In genomic region chr17:36824678-36825091, GRCh38 we compare ENCODE assay signal across 19 cellular contexts.
DNase-seq lines count a peak whose midpoint lies in the region; FAIRE-seq and TF ChIP-seq lines count a peak whose summit lies in the region.
"Had no signal": no experiment of that assay in that cellular context is flagged by ENCODE, and none has a peak within 500 bp of the region (broad histone marks: within the 10 kb centered on the region; RNA-seq: fewer than 3 reads in every experiment).

No MANE protein-coding gene starts in this region.

- H3K36me3 ChIP-seq in bronchial epithelial cell (ENCODE audit: control insufficient read depth, insufficient read depth, low read length) (no peaks in the 10 kb centered on the region), keratinocyte (ENCODE audit: control insufficient read depth in 2 of 2, extremely low read depth in 1 of 2, insufficient read depth in 2 of 2, low read length in 2 of 2) (no peaks in the 10 kb centered on the region)
- H3K36me3 ChIP-seq: colonic mucosa, lower lobe of right lung, upper lobe of right lung had no signal

- H3K27me3 ChIP-seq in bronchial epithelial cell (ENCODE audit: control insufficient read depth, insufficient read depth, low read length): peaks cover 18% of the 10 kb centered on the region
- H3K27me3 ChIP-seq in keratinocyte (ENCODE audit: control insufficient read depth, extremely low read depth, insufficient read depth, low read length): peaks cover 12% of the 10 kb centered on the region

- no peak overlapping the region for H2AFZ ChIP-seq in keratinocyte (ENCODE audit: control insufficient read depth, low read length)

- no peaks in the 10 kb centered on the region for H4K20me1 ChIP-seq in keratinocyte (ENCODE audit: control insufficient read depth, extremely low read depth, insufficient read depth, low read length)

- DNase-seq in EL (peak; percentile 34), HPDE6-E6E7 (ENCODE audit: extremely low spot score) (peak; percentile 26), bronchial epithelial cell (ENCODE audit: low read depth) (peak; percentile 45), keratinocyte (ENCODE audit: low read depth, low spot score) (peak; percentile 13), Ammon's horn (ENCODE audit: low spot score) (no peak), NCI-H748 treated with DMSO at 0.1 percent for 48 hours (lab: John Stamatoyannopoulos, UW) (no peak), HT-29 (ENCODE audit: low spot score) (no peak), HuH-7.5 (ENCODE audit: low spot score) (no peak)
- DNase-seq: activated CD4-positive, alpha-beta T cell treated with anti-CD3 and anti-CD28 coated beads for 36 hours; colonic mucosa; immature natural killer cell; lower lobe of right lung; NCI-H526 treated with DMSO at 0.1 percent for 48 hours; Right ventricle myocardium superior; stimulated activated CD4-positive, alpha-beta T cell treated with anti-CD3 and anti-CD28 coated beads, Interleukin-12 subunit alpha, Interleukin-12 subunit beta, amount 100 ng/mL, for 4 hours; upper lobe of right lung had no signal

- H3K79me2 ChIP-seq in keratinocyte (ENCODE audit: control insufficient read depth, insufficient read depth, low read length): no peaks in the 10 kb centered on the region

- dilution Hi-C loops in keratinocyte (cut with MboI; ENCODE audit: extremely low pct_ligation_motif_present, low sequenced_read_pairs): no loop called here

- no peak overlapping the region for H3K4me3 ChIP-seq in bronchial epithelial cell (ENCODE audit: low read depth, low read length)
- no peak overlapping the region for H3K4me3 ChIP-seq in keratinocyte (ENCODE audit: control insufficient read depth in 2 of 3, extremely low read depth in 1 of 3, insufficient read depth in 2 of 3, low read depth in 1 of 3, low read length in 3 of 3)
- H3K4me3 ChIP-seq: colonic mucosa, lower lobe of right lung, upper lobe of right lung had no signal

- no peaks in the 10 kb centered on the region for H3K9me3 ChIP-seq in keratinocyte (ENCODE audit: control insufficient read depth, low read depth, low read length)
- H3K9me3 ChIP-seq: colonic mucosa, lower lobe of right lung, upper lobe of right lung had no signal

- no peak for TF ChIP-seq CTCF in bronchial epithelial cell (IDR thresholded peaks at IDR 0.05; ENCODE audit: insufficient read depth, low read length, severe bottlenecking)
- TF ChIP-seq CTCF in keratinocyte (optimal IDR thresholded peaks at IDR 0.05 in 1 of 3, IDR thresholded peaks at IDR 0.05 in 1 of 3, conservative IDR thresholded peaks at IDR 0.05 in 1 of 3; ENCODE audit: extremely low read depth in 1 of 3, insufficient read depth in 2 of 3, low read length in 3 of 3): no peak

- no peaks in the 10 kb centered on the region for H3K9me1 ChIP-seq in keratinocyte (ENCODE audit: control insufficient read depth, extremely low read depth, insufficient read depth, low read length)

- no peak overlapping the region for H3K4me2 ChIP-seq in keratinocyte (ENCODE audit: control insufficient read depth, extremely low read depth, insufficient read depth, low read depth, low read length)
- H3K4me2 ChIP-seq: KMS-11 had no signal

- no peak overlapping the region for H3K27ac ChIP-seq in keratinocyte (ENCODE audit: control insufficient read depth, insufficient read depth, low read length)
- H3K27ac ChIP-seq: colonic mucosa, KMS-11, lower lobe of right lung, upper lobe of right lung had no signal

- peaks cover 4% of the 10 kb centered on the region for H3K4me1 ChIP-seq in keratinocyte (ENCODE audit: control insufficient read depth, extremely low read depth, insufficient read depth, low read length)
- H3K4me1 ChIP-seq: colonic mucosa, lower lobe of right lung, upper lobe of right lung had no signal

- no peak overlapping the region for H3K9ac ChIP-seq in keratinocyte (ENCODE audit: control insufficient read depth, extremely low read depth, insufficient read depth, low read length)
- H3K9ac ChIP-seq: KMS-11 had no signal

- FAIRE-seq in bronchial epithelial cell (lab: Jason Lieb, UNC): no peak
- FAIRE-seq in keratinocyte (lab: Jason Lieb, UNC): no peak
- FAIRE-seq: GM18507, TTC549 had no signal

Comparison
In these comparisons a context has a peak if more than half of its experiments do, and no peak if none do; other contexts are left out.
1. DNase-seq: peak in EL (single experiment), HPDE6-E6E7 (single experiment), bronchial epithelial cell (single experiment) and keratinocyte (single experiment); none in Ammon's horn (single experiment), NCI-H748 treated with DMSO at 0.1 percent for 48 hours (single experiment), HT-29 (single experiment) and HuH-7.5 (single experiment).